8 cellular contexts compared by ENCODE assay signal in genomic region chr1:6414443-6414844, GRCh38. TPM values are rescaled to one million over a fixed set of nuclear protein-coding genes. Genes with fewer than 3 reads are reported as not detected.
DNase-seq lines count a peak whose midpoint lies in the region; ATAC-seq and TF ChIP-seq lines count a peak whose summit lies in the region.

No MANE protein-coding gene starts in this region.

- no peak overlapping the region for H3K4me3 ChIP-seq in smooth muscle cell

- H3K36me3 ChIP-seq in smooth muscle cell (ENCODE audit: low read depth): no peaks in the 10 kb centered on the region

- no peaks in the 10 kb centered on the region for H3K9me3 ChIP-seq in smooth muscle cell (replicated peaks; ENCODE audit: low read depth)

- no peaks in the 10 kb centered on the region for H3K79me2 ChIP-seq in smooth muscle cell (ENCODE audit: low read depth)

- ATAC-seq in GM21360 (IDR thresholded peaks at IDR 0.05; ENCODE audit: unreplicated experiment): peak; percentile 77

- peaks cover 11% of the 10 kb centered on the region for H3K4me1 ChIP-seq in smooth muscle cell (ENCODE audit: low read depth)

- TF ChIP-seq CTCF in smooth muscle cell (IDR thresholded peaks at IDR 0.05; ENCODE audit: borderline replicate concordance, insufficient read depth, poor library complexity, severe bottlenecking): peak; percentile 50

- H3K27ac ChIP-seq in smooth muscle cell (ENCODE audit: low read depth): peak overlapping the region; percentile 90

- no peaks in the 10 kb centered on the region for H3F3A ChIP-seq in smooth muscle cell (ENCODE audit: low read depth)

- peaks cover 50% of the 10 kb centered on the region for H3K27me3 ChIP-seq in smooth muscle cell (ENCODE audit: low read depth)

- peak overlapping the region; percentile 71 for H3K9ac ChIP-seq in smooth muscle cell (ENCODE audit: low read depth)

- no peaks in the 10 kb centered on the region for H4K20me1 ChIP-seq in smooth muscle cell (ENCODE audit: low read depth)

- DNase-seq in EL (peak; percentile 70), LoVo (ENCODE audit: low spot score) (peak; percentile 68), foreskin melanocyte (peak; percentile 40), smooth muscle cell (lab: John Stamatoyannopoulos, UW; ENCODE audit: unreplicated experiment) (no peak), ureter (ENCODE audit: low spot score) (no peak), middle frontal gyrus (ENCODE audit: extremely low spot score, low spot score) (no peak)
- DNase-seq in activated CD4-positive, alpha-beta T cell treated with anti-CD3 and anti-CD28 coated beads, Interleukin-2, amount 50 U/mL, for 4 hours: peak; percentile 28 to 29

- H3K4me2 ChIP-seq in smooth muscle cell: peak overlapping the region; percentile 69

- H2AFZ ChIP-seq in smooth muscle cell (ENCODE audit: low read depth): peak overlapping the region; percentile 69

- 10% methylated on average over 15 of the region's 15 CpGs for WGBS in smooth muscle cell (ENCODE audit: low lambda C conversion rate)

RNA-seq across cellular contexts. Expression of gene HES2, which starts 5.3 kb away (rescaled TPM):
- total RNA-seq in smooth muscle cell (4.6 and 5.6 TPM in 2 replicates), ureter (2.1 TPM)
- polyA plus RNA-seq in smooth muscle cell: 1.7 and 11.1 TPM in 2 replicates

RNA-seq across cellular contexts. Expression of gene ESPN, which starts 10.1 kb away (rescaled TPM):
- not detected in 2 replicates for total RNA-seq in smooth muscle cell
- polyA plus RNA-seq in smooth muscle cell: 1.1 and 2.6 TPM in 2 replicates
- total RNA-seq in ureter: 6.2 TPM

RNA-seq across cellular contexts. Expression of gene ACOT7, which starts 20.9 kb away (rescaled TPM):
- total RNA-seq in smooth muscle cell (16.4 and 19.5 TPM in 2 replicates), ureter (19.1 TPM)
- 53.6 and 53.8 TPM in 2 replicates for polyA plus RNA-seq in smooth muscle cell

RNA-seq across cellular contexts. Expression of gene TNFRSF25, which starts 51.5 kb away (rescaled TPM):
- total RNA-seq in smooth muscle cell (9.6 and 19.8 TPM in 2 replicates), ureter (17.1 TPM)
- polyA plus RNA-seq in smooth muscle cell: 10.1 and 17.7 TPM in 2 replicates

Comparison
In these comparisons a context has a peak if more than half of its experiments do, and no peak if none do; other contexts are left out.
1. DNase-seq: peak in EL (single experiment), LoVo (single experiment), activated CD4-positive, alpha-beta T cell treated with anti-CD3 and anti-CD28 coated beads, Interleukin-2, amount 50 U/mL, for 4 hours (2 of 2) and foreskin melanocyte (single experiment); none in smooth muscle cell (single experiment), ureter (single experiment) and middle frontal gyrus (single experiment).